ENCODE assay signal across 10 cellular contexts in the genomic region with DNA sequence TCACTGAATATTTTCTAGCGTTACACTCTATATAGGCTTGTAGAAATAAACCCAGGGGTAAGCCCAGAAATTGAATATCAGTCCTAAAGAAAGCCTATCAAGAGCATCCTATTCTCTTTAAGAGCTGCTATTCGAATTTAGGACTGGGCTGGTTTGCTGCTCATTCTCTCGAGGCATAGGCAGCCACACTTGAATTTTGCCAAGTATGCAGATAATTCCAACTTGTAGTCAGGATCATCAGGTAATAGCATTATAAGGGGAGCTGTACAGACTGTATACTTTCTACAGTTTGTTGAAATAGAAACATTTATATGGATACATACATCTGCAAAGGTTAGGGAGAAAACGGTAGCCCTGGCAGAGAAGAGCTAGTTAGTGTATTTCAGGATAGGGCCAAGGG. TPM values are rescaled to one million over a fixed set of nuclear protein-coding genes. Genes with fewer than 3 reads are reported as not detected.
DNase-seq lines count a peak whose midpoint lies in the region; ATAC-seq and TF ChIP-seq lines count a peak whose summit lies in the region.
"Had no signal": no experiment of that assay in that cellular context is flagged by ENCODE, and none has a peak within 500 bp of the region (broad histone marks: within the 10 kb centered on the region; RNA-seq: fewer than 3 reads in every experiment).

No MANE protein-coding gene starts in this region.

- H3K36me3 ChIP-seq in right atrium auricular region, result no peaks in the 10 kb centered on the region
- no peaks in the 10 kb centered on the region for H3K36me3 ChIP-seq in ovary

- no peak for DNase-seq in activated naive CD4-positive, alpha-beta T cell treated with anti-CD3 and anti-CD28 coated beads, Interleukin-2, amount 10 ng/mL, durations not matched to agents 7 days and 5 days
- DNase-seq in activated naive CD4-positive, alpha-beta T cell treated with anti-CD3 and anti-CD28 coated beads, Interleukin-2, amount 50 U/mL, for 16 hours, result no peak
- DNase-seq in T-cell, result no peak
- DNase-seq in epithelial cell of proximal tubule (ENCODE audit: low read depth), result no peak
- no peak for DNase-seq in stimulated activated effector memory CD8-positive, alpha-beta T cell treated with anti-CD3 and anti-CD28 coated beads, Interleukin-12 subunit alpha, Interleukin-12 subunit beta, amount 100 ng/mL, for 72 hours (ENCODE audit: low spot score in 2 of 2)
- no peak for DNase-seq in right atrium auricular region (ENCODE audit: low spot score)
- no peak for DNase-seq in ovary
- DNase-seq: midbrain; stimulated activated CD4-positive, alpha-beta T cell treated with anti-CD3 and anti-CD28 coated beads, Interleukin-15, amount 100 ng/mL, for 24 hours had no signal

- ATAC-seq in T-cell (replicated peaks in 1 of 4) (no peak), HG03108 (IDR thresholded peaks at IDR 0.05; ENCODE audit: unreplicated experiment) (no peak)
- ATAC-seq in stimulated activated effector memory CD8-positive, alpha-beta T cell treated with anti-CD3 and anti-CD28 coated beads, Interleukin-12 subunit alpha, Interleukin-12 subunit beta, amount 100 ng/mL, for 72 hours, result no peak

- H3K9me3 ChIP-seq in right atrium auricular region (no peaks in the 10 kb centered on the region), ovary (no peaks in the 10 kb centered on the region)

- intact Hi-C loops in ovary (cut with DNase I), result no loop called here

- no peaks in the 10 kb centered on the region for H3K27me3 ChIP-seq in right atrium auricular region
- no peaks in the 10 kb centered on the region for H3K27me3 ChIP-seq in ovary

- TF ChIP-seq EP300 in ovary (IDR thresholded peaks at IDR 0.05), result no peak

- peak overlapping the region; percentile 100 for H3K27ac Mint-ChIP-seq in activated naive CD4-positive, alpha-beta T cell treated with anti-CD3 and anti-CD28 coated beads, Interleukin-2, amount 10 ng/mL, durations not matched to agents 7 days and 5 days
- peak overlapping the region; percentile 97 to 99 for H3K27ac Mint-ChIP-seq in T-cell
- peak overlapping the region; percentile 96 for H3K27ac Mint-ChIP-seq in stimulated activated effector memory CD8-positive, alpha-beta T cell treated with anti-CD3 and anti-CD28 coated beads, Interleukin-12 subunit alpha, Interleukin-12 subunit beta, amount 100 ng/mL, for 72 hours

- H3K27ac ChIP-seq in right atrium auricular region, result no peak overlapping the region
- no peak overlapping the region for H3K27ac ChIP-seq in ovary

- CTCF ChIA-PET in activated naive CD4-positive, alpha-beta T cell treated with anti-CD3 and anti-CD28 coated beads, Interleukin-2, amount 10 ng/mL, durations not matched to agents 7 days and 5 days (lab: Charles Lee), result interaction anchor here (1.1 to 1.2 kb wide), 2 partner anchors 13 to 36 kb away, joined by 3 read pairs; no protein-coding TSS in a partner anchor
- CTCF ChIA-PET in T-cell (lab: Charles Lee), result interaction anchor here in 1 of 2 donors (1.2 kb wide), 1 partner anchor 13 kb away, joined by 7 read pairs; no protein-coding TSS in a partner anchor

- H3K27me3 Mint-ChIP-seq in activated naive CD4-positive, alpha-beta T cell treated with anti-CD3 and anti-CD28 coated beads, Interleukin-2, amount 10 ng/mL, durations not matched to agents 7 days and 5 days, result no peaks in the 10 kb centered on the region
- H3K27me3 Mint-ChIP-seq in T-cell, result no peaks in the 10 kb centered on the region

- peak overlapping the region; percentile 99 for H3K4me3 Mint-ChIP-seq in activated naive CD4-positive, alpha-beta T cell treated with anti-CD3 and anti-CD28 coated beads, Interleukin-2, amount 10 ng/mL, durations not matched to agents 7 days and 5 days
- peak overlapping the region; percentile 92 to 97 (median 94) for H3K4me3 Mint-ChIP-seq in T-cell
- peak overlapping the region; percentile 93 for H3K4me3 Mint-ChIP-seq in stimulated activated effector memory CD8-positive, alpha-beta T cell treated with anti-CD3 and anti-CD28 coated beads, Interleukin-12 subunit alpha, Interleukin-12 subunit beta, amount 100 ng/mL, for 72 hours

- no peaks in the 10 kb centered on the region for H3K9me3 Mint-ChIP-seq in activated naive CD4-positive, alpha-beta T cell treated with anti-CD3 and anti-CD28 coated beads, Interleukin-2, amount 10 ng/mL, durations not matched to agents 7 days and 5 days
- no peaks in the 10 kb centered on the region for H3K9me3 Mint-ChIP-seq in T-cell
- no peaks in the 10 kb centered on the region for H3K9me3 Mint-ChIP-seq in stimulated activated effector memory CD8-positive, alpha-beta T cell treated with anti-CD3 and anti-CD28 coated beads, Interleukin-12 subunit alpha, Interleukin-12 subunit beta, amount 100 ng/mL, for 72 hours

- POLR2A ChIA-PET in T-cell (lab: Charles Lee), result interaction anchor here in 1 of 2 donors (0.6 kb wide), 1 partner anchor 20 kb away, joined by 4 read pairs; no protein-coding TSS in a partner anchor

- peaks cover 41% of the 10 kb centered on the region for H3K36me3 Mint-ChIP-seq in activated naive CD4-positive, alpha-beta T cell treated with anti-CD3 and anti-CD28 coated beads, Interleukin-2, amount 10 ng/mL, durations not matched to agents 7 days and 5 days
- peaks cover 16% of the 10 kb centered on the region for H3K36me3 Mint-ChIP-seq in T-cell
- peaks cover 78% of the 10 kb centered on the region for H3K36me3 Mint-ChIP-seq in stimulated activated effector memory CD8-positive, alpha-beta T cell treated with anti-CD3 and anti-CD28 coated beads, Interleukin-12 subunit alpha, Interleukin-12 subunit beta, amount 100 ng/mL, for 72 hours

- TF ChIP-seq CTCF in epithelial cell of proximal tubule (conservative IDR thresholded peaks at IDR 0.05; ENCODE audit: low read depth, low read length) (no peak), right atrium auricular region (IDR thresholded peaks at IDR 0.05) (no peak), ovary (IDR thresholded peaks at IDR 0.05) (no peak)

- H3K4me1 ChIP-seq in right atrium auricular region (peaks cover 0 to 54% of the 10 kb centered on the region in 2 donors), ovary (ENCODE audit: insufficient read depth) (peaks cover 6% of the 10 kb centered on the region)

- H3K4me1 Mint-ChIP-seq in activated naive CD4-positive, alpha-beta T cell treated with anti-CD3 and anti-CD28 coated beads, Interleukin-2, amount 10 ng/mL, durations not matched to agents 7 days and 5 days, result peaks cover 64% of the 10 kb centered on the region
- peaks cover 65 to 69% (median 69%) of the 10 kb centered on the region in 3 donors for H3K4me1 Mint-ChIP-seq in T-cell
- peaks cover 55% of the 10 kb centered on the region for H3K4me1 Mint-ChIP-seq in stimulated activated effector memory CD8-positive, alpha-beta T cell treated with anti-CD3 and anti-CD28 coated beads, Interleukin-12 subunit alpha, Interleukin-12 subunit beta, amount 100 ng/mL, for 72 hours

- 42 to 48% (median 47%) methylated on average over 4 of the region's 4 CpGs for WGBS in ovary, 3 donors

- H3K4me3 ChIP-seq in epithelial cell of proximal tubule (ENCODE audit: low read depth, low read length) (peak overlapping the region; percentile 87), right atrium auricular region (no peak overlapping the region), ovary (no peak overlapping the region)

- no peak for TF ChIP-seq POLR2A in ovary (IDR thresholded peaks at IDR 0.05)

RNA-seq across cellular contexts. Expression of a gene that starts 2.1 kb away (rescaled TPM):
- total RNA-seq in T-cell (10 to 100 TPM; 16.1 to 28.3 (median 27.4) TPM), epithelial cell of proximal tubule (8.9 and 18.6 TPM in 2 replicates), right atrium auricular region (1 to 10 TPM; 4.8 to 7.9 TPM), ovary (10 to 100 TPM in 6 of 7 donors, 1 to 10 TPM in 1; 8.8 to 31.2 (median 18.3) TPM)
- 10 to 100 TPM; 12.1 to 18.3 TPM for polyA plus RNA-seq in ovary

RNA-seq across cellular contexts. Expression of a gene that starts 58.5 kb away (rescaled TPM):
- total RNA-seq in T-cell (10 to 100 TPM in 4 of 5 donors, 1 to 10 TPM in 1; 8.0 to 15.6 (median 12.8) TPM), epithelial cell of proximal tubule (24.7 and 33.6 TPM in 2 replicates), right atrium auricular region (10 to 100 TPM in 1 of 2 donors, 1 to 10 TPM in 1; 8.5 to 12.5 TPM), ovary (10 to 100 TPM; 17.1 to 23.7 (median 20.5) TPM)
- 10 to 100 TPM; 19.9 to 20.4 TPM for polyA plus RNA-seq in ovary
